ENCODE assay signal across 21 cellular contexts in genomic region chr13:65843314-65843731, GRCh38.
"Had no signal": no experiment of that assay in that cellular context is flagged by ENCODE, and none has a peak within 500 bp of the region (broad histone marks: within the 10 kb centered on the region; RNA-seq: fewer than 3 reads in every experiment).

No MANE protein-coding gene starts in this region.

- H3K4me3 Mint-ChIP-seq: natural killer cell, neural crest cell, type B pancreatic cell had no signal

- H3K27me3 Mint-ChIP-seq: type B pancreatic cell had no signal

- H3K4me1 ChIP-seq: heart right ventricle, right atrium auricular region, suprapubic skin, thyroid gland, uterus had no signal

- H3K27ac ChIP-seq: heart right ventricle, ovary, right atrium auricular region, suprapubic skin, thyroid gland, uterus had no signal

- ATAC-seq: esophagus mucosa; heart right ventricle; mucosa of descending colon; natural killer cell; stimulated activated naive CD8-positive, alpha-beta T cell treated with anti-CD3 and anti-CD28 coated beads, Interleukin-15, Interleukin-2, amounts not matched to agents 100 U/mL and 50 U/mL, for 24 hours had no signal

- H3K9me3 ChIP-seq: heart right ventricle, mucosa of descending colon, ovary, right atrium auricular region, suprapubic skin, thyroid gland, uterus had no signal

- H3K9me3 Mint-ChIP-seq: neural crest cell, type B pancreatic cell had no signal

- H3K36me3 Mint-ChIP-seq: natural killer cell, type B pancreatic cell had no signal

- H3K27ac Mint-ChIP-seq: natural killer cell, type B pancreatic cell had no signal

- H3K4me1 Mint-ChIP-seq: natural killer cell, neural crest cell had no signal

- FAIRE-seq: endometrium, frontal cortex, small intestine had no signal

- H3K4me3 ChIP-seq: heart right ventricle, mucosa of descending colon, ovary, right atrium auricular region, suprapubic skin, thyroid gland, uterus had no signal

- H3K36me3 ChIP-seq: heart right ventricle, ovary, right atrium auricular region, suprapubic skin, thyroid gland, uterus had no signal

- DNase-seq: effector memory CD4-positive, alpha-beta T cell; heart right ventricle; hypothalamus; islet precursor cell; mammary epithelial cell; mucosa of descending colon; natural killer cell; nucleus accumbens; small intestine; stimulated activated CD4-positive, alpha-beta T cell treated with anti-CD3 and anti-CD28 coated beads, Interleukin-2, amount 100 ng/mL, for 48 hours; stimulated activated naive CD8-positive, alpha-beta T cell treated with anti-CD3 and anti-CD28 coated beads, Interleukin-15, Interleukin-2, amounts not matched to agents 100 U/mL and 50 U/mL, for 24 hours; thyroid gland; uterus had no signal

- H3K27me3 ChIP-seq: heart right ventricle, ovary, right atrium auricular region, suprapubic skin, thyroid gland, uterus had no signal
